Comparison of ENCODE assay signal across 15 cellular contexts in genomic region chr10:71278691-71279588, GRCh38. TPM values are rescaled to one million over a fixed set of nuclear protein-coding genes. Genes with fewer than 3 reads are reported as not detected.
DNase-seq lines count a peak whose midpoint lies in the region; ATAC-seq, FAIRE-seq and TF ChIP-seq lines count a peak whose summit lies in the region.
"Had no signal": no experiment of that assay in that cellular context is flagged by ENCODE, and none has a peak within 500 bp of the region (broad histone marks: within the 10 kb centered on the region; RNA-seq: fewer than 3 reads in every experiment).

No MANE protein-coding gene starts in this region.

- peak overlapping the region in 1 of 5 experiments; percentile 35 for H3K4me3 Mint-ChIP-seq in brain
- no peak overlapping the region for H3K4me3 Mint-ChIP-seq in stimulated activated naive CD8-positive, alpha-beta T cell treated with anti-CD3 and anti-CD28 coated beads, Interleukin-15, amount 100 ng/mL, for 72 hours
- no peak overlapping the region for H3K4me3 Mint-ChIP-seq in activated CD4-positive, alpha-beta memory T cell treated with anti-CD3 and anti-CD28 coated beads for 36 hours
- H3K4me3 Mint-ChIP-seq: activated CD4-positive, alpha-beta memory T cell treated with anti-CD3 and anti-CD28 coated beads, Interleukin-2, amount 10 ng/mL, durations not matched to agents 7 days and 5 days; activated T-helper 17 cell treated with anti-CD3 and anti-CD28 coated beads, Interleukin-2, amount 50 U/mL, for 72 hours had no signal

- ATAC-seq in stimulated activated naive CD8-positive, alpha-beta T cell treated with anti-CD3 and anti-CD28 coated beads, Interleukin-15, amount 100 ng/mL, for 72 hours, result no peak
- no peak for ATAC-seq in HepG2
- ATAC-seq in GM21423 (IDR thresholded peaks at IDR 0.05; ENCODE audit: unreplicated experiment), result no peak
- ATAC-seq: activated T-helper 17 cell treated with anti-CD3 and anti-CD28 coated beads, Interleukin-2, amount 50 U/mL, for 72 hours had no signal

- H3K4me2 ChIP-seq in HepG2 (ENCODE audit: low read depth, low read length), result no peak overlapping the region

- no peak for FAIRE-seq in HepG2 (lab: Jason Lieb, UNC)

- BruUV-seq in HepG2 (replicated peaks; lab: Mats Ljungman, UMichigan), result no TSS peak

- TF ChIP-seq POLR2A in HepG2 (IDR thresholded peaks at IDR 0.05; ENCODE audit: insufficient read depth in 1 of 2, low read depth in 2 of 2, low read length in 2 of 2), result no peak

- WGBS in HepG2 (ENCODE audit: low lambda C conversion rate), result 40% methylated on average over 1 of the region's 19 CpGs

- no peak overlapping the region for H3K9ac ChIP-seq in HepG2 (ENCODE audit: insufficient read depth, low read depth, low read length)

- H3K27me3 ChIP-seq in BE2C (no peaks in the 10 kb centered on the region), HepG2 (ENCODE audit: control insufficient read depth in 1 of 2, insufficient read depth in 2 of 2, low read length in 2 of 2) (peaks cover 0 to 10% of the 10 kb centered on the region in 2 experiments; a peak in 2 of 5 replicates)

- H3K36me3 ChIP-seq in BE2C (peaks cover 59% of the 10 kb centered on the region), HepG2 (replicated peaks in 1 of 2; ENCODE audit: control insufficient read depth in 1 of 2, insufficient read depth in 2 of 2, low read length in 2 of 2) (no peaks in the 10 kb centered on the region)
- H3K36me3 ChIP-seq: prostate gland had no signal

- peaks cover 0 to 4% (median 0%) of the 10 kb centered on the region in 5 experiments for H3K9me3 Mint-ChIP-seq in brain
- H3K9me3 Mint-ChIP-seq in stimulated activated naive CD8-positive, alpha-beta T cell treated with anti-CD3 and anti-CD28 coated beads, Interleukin-15, amount 100 ng/mL, for 72 hours, result no peaks in the 10 kb centered on the region
- H3K9me3 Mint-ChIP-seq in activated CD4-positive, alpha-beta memory T cell treated with anti-CD3 and anti-CD28 coated beads for 36 hours, result no peaks in the 10 kb centered on the region
- H3K9me3 Mint-ChIP-seq: activated CD4-positive, alpha-beta memory T cell treated with anti-CD3 and anti-CD28 coated beads, Interleukin-2, amount 10 ng/mL, durations not matched to agents 7 days and 5 days; activated T-helper 17 cell treated with anti-CD3 and anti-CD28 coated beads, Interleukin-2, amount 50 U/mL, for 72 hours had no signal

- intact Hi-C loops in HepG2 (cut with micrococcal nuclease; ENCODE audit: unreplicated experiment), result no loop called here
- intact Hi-C loops in activated CD4-positive, alpha-beta memory T cell treated with anti-CD3 and anti-CD28 coated beads for 36 hours (cut with micrococcal nuclease), result no loop called here

- POLR2A ChIA-PET in HepG2 (lab: Yijun Ruan, JAX), result no interaction called here
- POLR2A ChIA-PET in activated CD4-positive, alpha-beta memory T cell treated with anti-CD3 and anti-CD28 coated beads for 36 hours (lab: Charles Lee), result no interaction called here

- no peaks in the 10 kb centered on the region for H3K27me3 Mint-ChIP-seq in brain
- no peaks in the 10 kb centered on the region for H3K27me3 Mint-ChIP-seq in stimulated activated naive CD8-positive, alpha-beta T cell treated with anti-CD3 and anti-CD28 coated beads, Interleukin-15, amount 100 ng/mL, for 72 hours
- H3K27me3 Mint-ChIP-seq in activated CD4-positive, alpha-beta memory T cell treated with anti-CD3 and anti-CD28 coated beads for 36 hours, result no peaks in the 10 kb centered on the region
- H3K27me3 Mint-ChIP-seq: activated CD4-positive, alpha-beta memory T cell treated with anti-CD3 and anti-CD28 coated beads, Interleukin-2, amount 10 ng/mL, durations not matched to agents 7 days and 5 days; activated T-helper 17 cell treated with anti-CD3 and anti-CD28 coated beads, Interleukin-2, amount 50 U/mL, for 72 hours had no signal

- no peaks in the 10 kb centered on the region for H3K79me2 ChIP-seq in HepG2 (ENCODE audit: insufficient read depth, low read length)

- no peaks in the 10 kb centered on the region for H3K36me3 Mint-ChIP-seq in brain
- no peaks in the 10 kb centered on the region for H3K36me3 Mint-ChIP-seq in activated CD4-positive, alpha-beta memory T cell treated with anti-CD3 and anti-CD28 coated beads for 36 hours

- TF ChIP-seq EP300 in HepG2 (IDR thresholded peaks at IDR 0.05; ENCODE audit: low read depth in 2 of 2, low read length in 2 of 2) (no peak), HepG2 (CRISPR knock-in tag; IDR thresholded peaks at IDR 0.05; ENCODE audit: borderline replicate concordance) (no peak)

- DNase-seq in BE2C (peak; percentile 91), NCI-H1694 (lab: John Stamatoyannopoulos, UW) (peak; percentile 50), medulla oblongata (ENCODE audit: extremely low spot score) (peak; percentile 75), HepG2 (ENCODE audit: low spot score) (no peak)
- no peak for DNase-seq in stimulated activated naive CD8-positive, alpha-beta T cell treated with anti-CD3 and anti-CD28 coated beads, Interleukin-15, amount 100 ng/mL, for 72 hours
- no peak for DNase-seq in activated CD4-positive, alpha-beta memory T cell treated with anti-CD3 and anti-CD28 coated beads for 36 hours
- DNase-seq: activated CD4-positive, alpha-beta memory T cell treated with anti-CD3 and anti-CD28 coated beads, Interleukin-2, amount 10 ng/mL, durations not matched to agents 7 days and 5 days; COR-L47; GF-D8; NCI-H1105 had no signal

- no peak for TF ChIP-seq RAD21 in HepG2 (CRISPR knock-in tag; IDR thresholded peaks at IDR 0.05)

- peak overlapping the region; percentile 44 to 87 (median 71) for H3K27ac Mint-ChIP-seq in brain
- H3K27ac Mint-ChIP-seq in stimulated activated naive CD8-positive, alpha-beta T cell treated with anti-CD3 and anti-CD28 coated beads, Interleukin-15, amount 100 ng/mL, for 72 hours, result no peak overlapping the region
- H3K27ac Mint-ChIP-seq in activated CD4-positive, alpha-beta memory T cell treated with anti-CD3 and anti-CD28 coated beads for 36 hours, result no peak overlapping the region
- H3K27ac Mint-ChIP-seq: activated CD4-positive, alpha-beta memory T cell treated with anti-CD3 and anti-CD28 coated beads, Interleukin-2, amount 10 ng/mL, durations not matched to agents 7 days and 5 days; activated T-helper 17 cell treated with anti-CD3 and anti-CD28 coated beads, Interleukin-2, amount 50 U/mL, for 72 hours had no signal

- CTCF ChIA-PET in HepG2 (lab: Yijun Ruan, JAX; ENCODE audit: low intra/inter-chr PET ratio, low total read pairs), result no interaction called here
- CTCF ChIA-PET in activated CD4-positive, alpha-beta memory T cell treated with anti-CD3 and anti-CD28 coated beads for 36 hours (lab: Charles Lee), result no interaction called here

- H3K4me1 ChIP-seq in BE2C, result peaks cover 43% of the 10 kb centered on the region
- no peaks in the 10 kb centered on the region for H3K4me1 ChIP-seq in HepG2 (ENCODE audit: insufficient read depth, low read length)
- H3K4me1 ChIP-seq: prostate gland had no signal

- H3K9me3 ChIP-seq in BE2C, result no peaks in the 10 kb centered on the region
- H3K9me3 ChIP-seq in HepG2 (ENCODE audit: low read length), result no peaks in the 10 kb centered on the region
- H3K9me3 ChIP-seq: prostate gland had no signal

- H3K4me3 ChIP-seq in BE2C (ENCODE audit: low read depth, low read length) (peak overlapping the region; percentile 18), HepG2 (replicated peaks in 1 of 3; ENCODE audit: insufficient read depth in 1 of 3, low read depth in 2 of 3, low read length in 3 of 3) (no peak overlapping the region)
- H3K4me3 ChIP-seq: coronary artery, prostate gland had no signal

- no peaks in the 10 kb centered on the region for H4K20me1 ChIP-seq in HepG2 (ENCODE audit: insufficient read depth, low read length)

- in situ Hi-C loops in HepG2 (cut with HindIII; ENCODE audit: extremely low pct_ligation_motif_present, low pct_unique_long_range_greater_than_20kb), result no loop called here

- H3K4me1 Mint-ChIP-seq in brain, result peaks cover 32% of the 10 kb centered on the region
- H3K4me1 Mint-ChIP-seq in stimulated activated naive CD8-positive, alpha-beta T cell treated with anti-CD3 and anti-CD28 coated beads, Interleukin-15, amount 100 ng/mL, for 72 hours, result no peaks in the 10 kb centered on the region
- no peaks in the 10 kb centered on the region for H3K4me1 Mint-ChIP-seq in activated CD4-positive, alpha-beta memory T cell treated with anti-CD3 and anti-CD28 coated beads for 36 hours (ENCODE audit: low read depth)
- H3K4me1 Mint-ChIP-seq: activated CD4-positive, alpha-beta memory T cell treated with anti-CD3 and anti-CD28 coated beads, Interleukin-2, amount 10 ng/mL, durations not matched to agents 7 days and 5 days; activated T-helper 17 cell treated with anti-CD3 and anti-CD28 coated beads, Interleukin-2, amount 50 U/mL, for 72 hours had no signal

- H3K27ac ChIP-seq in HepG2 (ENCODE audit: extremely low read length, insufficient read depth, low read length), result no peak overlapping the region
- H3K27ac ChIP-seq: coronary artery, prostate gland had no signal

- TF ChIP-seq CTCF in BE2C (IDR thresholded peaks at IDR 0.05; ENCODE audit: low read depth, low read length) (no peak), brain (conservative IDR thresholded peaks at IDR 0.05) (no peak), HepG2 (CRISPR knock-in tag; IDR thresholded peaks at IDR 0.05) (no peak)

- H2AFZ ChIP-seq in HepG2 (ENCODE audit: low read length), result no peak overlapping the region

RNA-seq across cellular contexts. Expression of gene SLC29A3, which starts 40.1 kb away (rescaled TPM):
- polyA plus RNA-seq in BE2C (2012; ENCODE audit: insufficient read depth, insufficient read length, low read depth), result 7.7 TPM
- 7.7 TPM for polyA plus RNA-seq in brain (ENCODE audit: insufficient read depth, low read depth, low replicate concordance)
- total RNA-seq in HepG2 (2016; rRNA removed; fragmentation: Illumina TruSeq; extraction: Trizol), result 5.3 and 8.6 TPM in 2 replicates
- total RNA-seq in HepG2 (2016; cell fraction: cytosol; rRNA removed; fragmentation: Illumina TruSeq; extraction: Trizol; ENCODE audit: low read depth), result 3.3 and 4.1 TPM in 2 replicates
- 5.0 and 9.4 TPM in 2 replicates for total RNA-seq in HepG2 (2016; cell fraction: insoluble cytoplasmic fraction; rRNA removed; fragmentation: Illumina TruSeq; extraction: Trizol)
- 6.3 and 7.6 TPM in 2 replicates for total RNA-seq in HepG2 (2016; cell fraction: membrane; rRNA removed; fragmentation: Illumina TruSeq; extraction: Trizol)
- 9.6 and 10.1 TPM in 2 replicates for total RNA-seq in HepG2 (2016; cell fraction: nucleus; rRNA removed; fragmentation: Illumina TruSeq; extraction: Trizol)
- polyA plus RNA-seq in HepG2 (2011; rRNA removed), result 11.8 and 14.4 TPM in 2 replicates
- 11.4 and 13.2 TPM in 2 replicates for polyA plus RNA-seq in HepG2 (2011; cell fraction: cytosol; rRNA removed)
- polyA plus RNA-seq in HepG2 (2011; cell fraction: nucleus; rRNA removed), result 10.9 and 11.3 TPM in 2 replicates
- 13.5 and 17.5 TPM in 2 replicates for polyA plus RNA-seq in HepG2 (2012)
- 5.1 and 5.8 TPM in 2 replicates for polyA plus RNA-seq in HepG2 (2016; cell fraction: cytosol; fragmentation: Illumina TruSeq; extraction: Trizol; ENCODE audit: low read depth)
- 6.5 and 10.2 TPM in 2 replicates for polyA plus RNA-seq in HepG2 (2016; cell fraction: insoluble cytoplasmic fraction; fragmentation: Illumina TruSeq; extraction: Trizol; ENCODE audit: low read depth)
- polyA plus RNA-seq in HepG2 (2016; cell fraction: membrane; fragmentation: Illumina TruSeq; extraction: Trizol; ENCODE audit: low read depth), result 8.9 and 9.6 TPM in 2 replicates
- 19.0 and 21.6 TPM in 2 replicates for polyA plus RNA-seq in HepG2 (2016; cell fraction: nucleus; fragmentation: Illumina TruSeq; extraction: Trizol; ENCODE audit: insufficient read depth, low read depth)
- polyA minus RNA-seq in HepG2 (2011; rRNA and poly(A)+ RNA removed; ENCODE audit: low replicate concordance), result 18.5 and 33.8 TPM in 2 replicates
- polyA minus RNA-seq in HepG2 (2011; cell fraction: cytosol; rRNA and poly(A)+ RNA removed), result 8.6 and 10.2 TPM in 2 replicates
- 11.1 and 12.4 TPM in 2 replicates for polyA minus RNA-seq in HepG2 (2011; cell fraction: nucleus; rRNA and poly(A)+ RNA removed)
- 1 to 10 TPM; 2.5 to 3.0 TPM for total RNA-seq in activated CD4-positive, alpha-beta memory T cell treated with anti-CD3 and anti-CD28 coated beads for 36 hours

Comparison
In these comparisons a context has a peak if more than half of its experiments do, and no peak if none do; other contexts are left out.
1. DNase-seq: peak in BE2C (single experiment), NCI-H1694 (single experiment) and medulla oblongata (single experiment); none in stimulated activated naive CD8-positive, alpha-beta T cell treated with anti-CD3 and anti-CD28 coated beads, Interleukin-15, amount 100 ng/mL, for 72 hours (0 of 2), HepG2 (single experiment) and activated CD4-positive, alpha-beta memory T cell treated with anti-CD3 and anti-CD28 coated beads for 36 hours (single experiment).
2. H3K27ac Mint-ChIP-seq: peak in brain (5 of 5); none in stimulated activated naive CD8-positive, alpha-beta T cell treated with anti-CD3 and anti-CD28 coated beads, Interleukin-15, amount 100 ng/mL, for 72 hours (0 of 2) and activated CD4-positive, alpha-beta memory T cell treated with anti-CD3 and anti-CD28 coated beads for 36 hours (single experiment).